ENCODE assay signal across 13 cellular contexts in the genomic region with DNA sequence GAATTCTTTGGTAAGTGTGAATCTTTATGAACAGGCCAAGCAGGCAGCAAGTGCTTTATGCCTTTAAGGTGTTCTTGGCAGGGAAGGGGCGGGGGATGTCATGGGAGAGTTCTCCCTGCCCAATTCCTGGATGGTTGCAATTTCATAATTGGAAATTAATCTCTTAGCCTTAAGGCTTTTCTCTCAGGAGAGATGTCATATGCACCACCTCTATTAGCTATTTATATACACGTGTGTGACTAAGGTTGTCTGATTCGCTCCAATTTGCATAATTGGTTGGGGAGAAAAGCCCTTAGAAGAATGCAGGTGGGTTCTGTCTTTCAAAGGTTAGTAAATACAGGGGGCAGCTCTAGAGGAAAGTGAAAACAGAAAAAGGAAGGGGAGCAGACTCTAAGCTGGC. TPM values are rescaled to one million over a fixed set of nuclear protein-coding genes. Genes with fewer than 3 reads are reported as not detected.
DNase-seq lines count a peak whose midpoint lies in the region; ATAC-seq, FAIRE-seq and TF ChIP-seq lines count a peak whose summit lies in the region.
"Had no signal": no experiment of that assay in that cellular context is flagged by ENCODE, and none has a peak within 500 bp of the region (broad histone marks: within the 10 kb centered on the region; RNA-seq: fewer than 3 reads in every experiment).

No MANE protein-coding gene starts in this region.

- no peak overlapping the region for H3K4me3 ChIP-seq in epithelial cell of esophagus (ENCODE audit: low read length)
- no peak overlapping the region for H3K4me3 ChIP-seq in small intestine (ENCODE audit: low read depth in 1 of 2, low read length in 2 of 2)
- H3K4me3 ChIP-seq in trophoblast cell (ENCODE audit: low read depth, low read length), result no peak overlapping the region
- no peak overlapping the region for H3K4me3 ChIP-seq in pancreas

- no peak overlapping the region for H3K14ac ChIP-seq in trophoblast cell (ENCODE audit: low read length)

- H3K4me2 ChIP-seq in trophoblast cell (ENCODE audit: low read length), result no peak overlapping the region

- no peak overlapping the region for H2AK5ac ChIP-seq in trophoblast cell (ENCODE audit: low read length)

- H2BK120ac ChIP-seq in trophoblast cell (ENCODE audit: insufficient read depth, low read length, poor library complexity), result no peak overlapping the region

- H3K27ac ChIP-seq in small intestine (ENCODE audit: low read depth in 1 of 2, low read length in 1 of 2), result no peak overlapping the region
- no peak overlapping the region for H3K27ac ChIP-seq in trophoblast cell (ENCODE audit: low read depth, low read length)
- no peak overlapping the region for H3K27ac ChIP-seq in pancreas

- H3K4ac ChIP-seq in trophoblast cell (ENCODE audit: low read depth, low read length), result no peak overlapping the region

- no peak for TF ChIP-seq CTCF in epithelial cell of esophagus (IDR thresholded peaks at IDR 0.05; ENCODE audit: insufficient read depth, low read depth, low read length, missing control alignments)
- TF ChIP-seq CTCF in pancreas (IDR thresholded peaks at IDR 0.05), result no peak

- peak; percentile 61 for ATAC-seq in GM18511 (IDR thresholded peaks at IDR 0.05; ENCODE audit: unreplicated experiment)
- peak; percentile 45 for ATAC-seq in GM21381 (IDR thresholded peaks at IDR 0.05; ENCODE audit: unreplicated experiment)
- peak; percentile 23 for ATAC-seq in HG02938 (IDR thresholded peaks at IDR 0.05; ENCODE audit: unreplicated experiment)
- no peak for ATAC-seq in pancreas

- no peak for FAIRE-seq in small intestine (lab: Jason Lieb, UNC)
- no peak for FAIRE-seq in pancreas (lab: Jason Lieb, UNC)

- H3K27me3 ChIP-seq in small intestine (ENCODE audit: control insufficient read depth in 2 of 2, insufficient read depth in 2 of 2, low read length in 2 of 2) (no peaks in the 10 kb centered on the region), trophoblast cell (ENCODE audit: insufficient read depth, low read length) (no peaks in the 10 kb centered on the region), pancreas (no peaks in the 10 kb centered on the region)
- H3K27me3 ChIP-seq: BE2C had no signal

- no peaks in the 10 kb centered on the region for H3K4me1 ChIP-seq in small intestine (ENCODE audit: control insufficient read depth in 2 of 2, insufficient read depth in 1 of 2, low read depth in 1 of 2, low read length in 1 of 2)
- H3K4me1 ChIP-seq in trophoblast cell (ENCODE audit: control insufficient read depth in 1 of 2, insufficient read depth in 2 of 2, low read length in 2 of 2), result peaks cover 0 to 3% of the 10 kb centered on the region in 2 experiments
- H3K4me1 ChIP-seq in pancreas, result peaks cover 0 to 4% (median 0%) of the 10 kb centered on the region in 3 donors
- H3K4me1 ChIP-seq: BE2C had no signal

- H4K12ac ChIP-seq in trophoblast cell (ENCODE audit: low read depth, low read length), result no peak overlapping the region

- WGBS in small intestine, 3 donors, result 75 to 79% (median 77%) methylated on average over 3 of the region's 3 CpGs
- no CpG with 5 or more reads among the region's 3 CpGs for WGBS in trophoblast cell (ENCODE audit: extremely low coverage, insufficient coverage, insufficient read length)
- WGBS in pancreas, 2 donors, result 78 to 80% methylated on average over 3 of the region's 3 CpGs

- H3K18ac ChIP-seq in trophoblast cell (ENCODE audit: low read length), result no peak overlapping the region

- H2AFZ ChIP-seq in trophoblast cell (ENCODE audit: insufficient read depth, low read length, poor library complexity), result no peak overlapping the region

- H2BK5ac ChIP-seq in trophoblast cell (ENCODE audit: low read depth, low read length, poor library complexity), result no peak overlapping the region

- no peaks in the 10 kb centered on the region for H3K36me3 ChIP-seq in small intestine (ENCODE audit: control insufficient read depth in 2 of 2, insufficient read depth in 2 of 2, low read length in 2 of 2)
- H3K36me3 ChIP-seq in trophoblast cell (ENCODE audit: control insufficient read depth in 1 of 2, insufficient read depth in 2 of 2, low read length in 2 of 2), result no peaks in the 10 kb centered on the region
- no peaks in the 10 kb centered on the region for H3K36me3 ChIP-seq in pancreas
- H3K36me3 ChIP-seq: BE2C had no signal

- H3K9me3 ChIP-seq in small intestine (ENCODE audit: control insufficient read depth, low read depth) (no peaks in the 10 kb centered on the region), trophoblast cell (ENCODE audit: insufficient read depth, low read depth, low read length) (no peaks in the 10 kb centered on the region), pancreas (no peaks in the 10 kb centered on the region)
- H3K9me3 ChIP-seq: BE2C had no signal

- no peaks in the 10 kb centered on the region for H3K79me2 ChIP-seq in trophoblast cell (ENCODE audit: control insufficient read depth, insufficient read depth, low read length, poor library complexity)

- intact Hi-C loops in pancreas (cut with DNase I), result no loop called here

- DNase-seq in epithelial cell of esophagus (ENCODE audit: low read depth) (peak; percentile 27), small intestine (no peak), trophoblast cell (no peak), SIG-M5 treated with dmso at 0.1 percent for 504 hours (lab: John Stamatoyannopoulos, UW; ENCODE audit: unreplicated experiment) (no peak), pancreas (no peak)
- DNase-seq: activated CD8-positive, alpha-beta memory T cell treated with anti-CD3 and anti-CD28 coated beads for 24 hours; activated gamma-delta T cell treated with Interleukin-2 at 50 U/mL for 16 hours; BE2C; NCI-H2171; stimulated activated CD4-positive, alpha-beta T cell treated with anti-CD3 and anti-CD28 coated beads, Interleukin-4, amount 100 ng/mL, for 24 hours had no signal

- H3K79me1 ChIP-seq in trophoblast cell (ENCODE audit: low read length), result no peaks in the 10 kb centered on the region

- H4K91ac ChIP-seq in trophoblast cell (ENCODE audit: low read depth, low read length), result no peak overlapping the region

- H3K23ac ChIP-seq in trophoblast cell (ENCODE audit: low read length), result no peak overlapping the region

- no peak overlapping the region for H2BK12ac ChIP-seq in trophoblast cell (ENCODE audit: low read length)

- H4K8ac ChIP-seq in trophoblast cell (ENCODE audit: low read depth, low read length), result no peak overlapping the region

- no peak overlapping the region for H3K9ac ChIP-seq in trophoblast cell (ENCODE audit: low read length)

RNA-seq across cellular contexts. Expression of a gene that starts 5.2 kb away (rescaled TPM):
- polyA plus RNA-seq in small intestine, result 1 to 10 TPM in 1 of 3 donors, under 1 TPM in 2; 0.67 to 1.4 (median 0.81) TPM
- polyA plus RNA-seq in trophoblast cell (2013), result 2.2 and 2.6 TPM in 2 replicates
- 10 to 100 TPM in 1 of 6 donors, 1 to 10 TPM in 5; 3.4 to 12.4 (median 5.3) TPM for total RNA-seq in pancreas
- 10 to 100 TPM in 1 of 2 donors, 1 to 10 TPM in 1; 2.7 to 12.3 TPM for polyA plus RNA-seq in pancreas

RNA-seq across cellular contexts. Expression of a gene that starts 46.2 kb away (rescaled TPM):
- polyA plus RNA-seq in small intestine (1 to 10 TPM; 4.0 to 7.7 (median 5.4) TPM), pancreas (1 to 10 TPM; 2.8 to 9.9 TPM)
- 1.4 and 1.5 TPM in 2 replicates for polyA plus RNA-seq in trophoblast cell (2013)
- total RNA-seq in pancreas, result 10 to 100 TPM in 1 of 6 donors, 1 to 10 TPM in 5; 5.0 to 10.0 (median 6.7) TPM

Comparison
In these comparisons a context has a peak if more than half of its experiments do, and no peak if none do; other contexts are left out.
1. ATAC-seq: peak in GM18511 (single experiment), GM21381 (single experiment) and HG02938 (single experiment); none in pancreas (0 of 4).